22 cellular contexts compared by ENCODE assay signal in the genomic region with DNA sequence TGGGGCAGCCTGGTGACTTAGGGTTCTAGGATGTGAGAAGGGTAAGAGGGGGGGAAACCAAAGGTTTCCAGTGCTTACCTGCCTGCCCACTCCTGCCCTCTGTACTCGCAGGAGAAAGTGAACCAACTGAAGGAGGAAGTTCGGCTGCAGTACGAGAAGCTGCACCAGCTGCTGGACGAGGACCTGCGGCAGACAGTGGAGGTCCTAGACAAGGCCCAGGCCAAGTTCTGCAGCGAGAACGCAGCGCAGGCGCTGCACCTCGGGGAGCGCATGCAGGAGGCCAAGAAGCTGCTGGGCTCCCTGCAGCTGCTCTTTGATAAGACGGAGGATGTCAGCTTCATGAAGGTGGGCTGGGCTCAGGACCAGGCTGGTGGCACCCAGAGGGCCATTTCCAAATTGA. TPM values are rescaled to one million over a fixed set of nuclear protein-coding genes. Genes with fewer than 3 reads are reported as not detected.
DNase-seq lines count a peak whose midpoint lies in the region; ATAC-seq, FAIRE-seq and TF ChIP-seq lines count a peak whose summit lies in the region.
"Had no signal": no experiment of that assay in that cellular context is flagged by ENCODE, and none has a peak within 500 bp of the region (broad histone marks: within the 10 kb centered on the region; RNA-seq: fewer than 3 reads in every experiment).

No MANE protein-coding gene starts in this region.

- no peaks in the 10 kb centered on the region for H3K27me3 Mint-ChIP-seq in activated CD8-positive, alpha-beta T cell treated with anti-CD3 and anti-CD28 coated beads, Interleukin-2, amount 10 ng/mL, durations not matched to agents 7 days and 5 days (ENCODE audit: low read depth)

- 88 to 93% (median 90%) methylated on average over 12 of the region's 12 CpGs for whole genome bisulfite sequencing in heart left ventricle, 4 donors
- WGBS in heart right ventricle, 2 donors, result 89 to 92% methylated on average over 12 of the region's 12 CpGs

- peaks cover 57% of the 10 kb centered on the region for H3K36me3 Mint-ChIP-seq in activated CD8-positive, alpha-beta T cell treated with anti-CD3 and anti-CD28 coated beads, Interleukin-2, amount 10 ng/mL, durations not matched to agents 7 days and 5 days (ENCODE audit: low read depth)

- intact Hi-C loops in heart left ventricle (cut with DNase I) (no loop called here), heart right ventricle (cut with DNase I) (loop anchor here in 1 of 10 donors (5.0 kb wide), 1 partner anchor 57 kb away; a partner anchor contains a TSS), kidney (cut with DNase I) (no loop called here)

- H3K36me3 ChIP-seq in heart left ventricle, result peaks cover 2 to 80% (median 74%) of the 10 kb centered on the region in 9 donors
- peaks cover 0 to 88% (median 43%) of the 10 kb centered on the region in 9 donors for H3K36me3 ChIP-seq in heart right ventricle
- H3K36me3 ChIP-seq in kidney (ENCODE audit: control insufficient read depth in 1 of 2, insufficient read depth in 2 of 2, low read length in 2 of 2), result peaks cover 21 to 48% of the 10 kb centered on the region in 2 donors

- peaks cover 73% of the 10 kb centered on the region for H3K4me1 Mint-ChIP-seq in activated CD8-positive, alpha-beta T cell treated with anti-CD3 and anti-CD28 coated beads, Interleukin-2, amount 10 ng/mL, durations not matched to agents 7 days and 5 days (ENCODE audit: low read depth)

- no peak for FAIRE-seq in kidney (lab: Jason Lieb, UNC)
- FAIRE-seq: GM12891, GM18507 had no signal

- DNase-seq in heart left ventricle, result peak in 3 of 5 donors; percentile 20 to 38 (median 28)
- no peak for DNase-seq in heart right ventricle
- no peak for DNase-seq in activated CD8-positive, alpha-beta T cell treated with anti-CD3 and anti-CD28 coated beads, Interleukin-2, amount 10 ng/mL, durations not matched to agents 7 days and 5 days
- peak; percentile 51 for DNase-seq in kidney
- no peak for DNase-seq in substantia nigra (lab: John Stamatoyannopoulos, UW)
- no peak for DNase-seq in HEK293T (ENCODE audit: extremely low spot score)
- DNase-seq in HPDE6-E6E7 (ENCODE audit: extremely low spot score), result no peak
- DNase-seq: C1 segment of cervical spinal cord, DMS 273 treated with DMSO at 0.1 percent for 48 hours, GDM1, GM23248, KBM-7, MV-4-11, NCI-H1417 treated with DMSO at 0.1 percent for 48 hours, NCI-H2029 treated with DMSO at 0.1 percent for 48 hours, NCI-H2171 treated with DMSO at 0.1 percent for 48 hours, NCI-H446 treated with DMSO at 0.1 percent for 48 hours, NCI-H748 treated with DMSO at 0.1 percent for 48 hours, RPMI8226 had no signal

- TF ChIP-seq POLR2A in heart left ventricle (IDR thresholded peaks at IDR 0.05), result no peak

- no peaks in the 10 kb centered on the region for H3K9me3 Mint-ChIP-seq in activated CD8-positive, alpha-beta T cell treated with anti-CD3 and anti-CD28 coated beads, Interleukin-2, amount 10 ng/mL, durations not matched to agents 7 days and 5 days (ENCODE audit: insufficient read depth)

- no peak for TF ChIP-seq CTCF in heart left ventricle (IDR thresholded peaks at IDR 0.05)
- TF ChIP-seq CTCF in heart right ventricle (IDR thresholded peaks at IDR 0.05), result no peak
- TF ChIP-seq CTCF in kidney (IDR thresholded peaks at IDR 0.05; ENCODE audit: borderline replicate concordance, extremely low read depth, insufficient read depth), result no peak

- CTCF ChIA-PET in activated CD8-positive, alpha-beta T cell treated with anti-CD3 and anti-CD28 coated beads, Interleukin-2, amount 10 ng/mL, durations not matched to agents 7 days and 5 days (lab: Charles Lee), result interaction anchor here (7.3 to 8.4 kb wide), 2 partner anchors 10 to 15 kb away, joined by 51 to 61 read pairs; a partner anchor contains a TSS
- CTCF ChIA-PET in HEK293T (lab: Yijun Ruan, JAX), result no interaction called here

- H3K4me3 Mint-ChIP-seq in activated CD8-positive, alpha-beta T cell treated with anti-CD3 and anti-CD28 coated beads, Interleukin-2, amount 10 ng/mL, durations not matched to agents 7 days and 5 days, result no peak overlapping the region

- ATAC-seq in heart left ventricle, result no peak
- no peak for ATAC-seq in heart right ventricle
- ATAC-seq in activated CD8-positive, alpha-beta T cell treated with anti-CD3 and anti-CD28 coated beads, Interleukin-2, amount 10 ng/mL, durations not matched to agents 7 days and 5 days, result no peak
- ATAC-seq: HCT116 had no signal

- H3K9me3 ChIP-seq in heart left ventricle (no peaks in the 10 kb centered on the region), heart right ventricle (no peaks in the 10 kb centered on the region), kidney (ENCODE audit: control insufficient read depth in 1 of 2, low read length in 2 of 2) (no peaks in the 10 kb centered on the region)

- H3K27ac ChIP-seq in heart left ventricle, result no peak overlapping the region
- H3K27ac ChIP-seq in heart right ventricle, result peak overlapping the region in 1 of 10 donors; percentile 20
- no peak overlapping the region for H3K27ac ChIP-seq in kidney (ENCODE audit: low read depth in 2 of 2, low read length in 2 of 2)
- peak overlapping the region; percentile 35 for H3K27ac ChIP-seq in substantia nigra (ENCODE audit: low read depth, low read length, poor library complexity, severe bottlenecking)
- H3K27ac ChIP-seq: GM23248 had no signal

- H3K4me1 ChIP-seq in heart left ventricle, result peaks cover 13 to 78% (median 54%) of the 10 kb centered on the region in 12 donors
- H3K4me1 ChIP-seq in heart right ventricle, result peaks cover 31 to 76% (median 60%) of the 10 kb centered on the region in 9 donors
- H3K4me1 ChIP-seq in kidney (ENCODE audit: control insufficient read depth in 1 of 2, insufficient read depth in 1 of 2, low read depth in 1 of 2, low read length in 2 of 2), result peaks cover 24 to 49% of the 10 kb centered on the region in 2 donors

- H3K27me3 ChIP-seq in heart left ventricle, result no peaks in the 10 kb centered on the region
- H3K27me3 ChIP-seq in heart right ventricle, result no peaks in the 10 kb centered on the region

- no peak overlapping the region for H3K9ac ChIP-seq in kidney (ENCODE audit: low read length in 2 of 2)
- H3K9ac ChIP-seq: GM23248 had no signal

- POLR2A ChIA-PET in activated CD8-positive, alpha-beta T cell treated with anti-CD3 and anti-CD28 coated beads, Interleukin-2, amount 10 ng/mL, durations not matched to agents 7 days and 5 days (lab: Charles Lee), result interaction anchor here (2.5 kb wide), 1 partner anchor 9 kb away, joined by 19 read pairs; a partner anchor contains a TSS
- POLR2A ChIA-PET in HEK293T (lab: Yijun Ruan, JAX), result interaction anchor here (1.0 to 1.9 kb wide), 3 partner anchors 8 to 11 kb away, joined by 3 to 6 read pairs (median 4); a partner anchor contains a TSS

- H3K4me3 ChIP-seq in heart left ventricle (no peak overlapping the region), heart right ventricle (no peak overlapping the region), kidney (ENCODE audit: low read length in 2 of 2) (no peak overlapping the region)
- H3K4me3 ChIP-seq: GM23248 had no signal

- peak overlapping the region; percentile 60 for H3K27ac Mint-ChIP-seq in activated CD8-positive, alpha-beta T cell treated with anti-CD3 and anti-CD28 coated beads, Interleukin-2, amount 10 ng/mL, durations not matched to agents 7 days and 5 days

TF ChIP-seq in HEK293T, 16 proteins besides CTCF, POLR2A, EP300 and RAD21 (continues in another document):
- TF ChIP-seq SUZ12 (IDR thresholded peaks at IDR 0.05) (no peak), TARDBP (IDR thresholded peaks at IDR 0.05) (no peak), NFRKB (IDR thresholded peaks at IDR 0.05) (no peak), SP1 (IDR thresholded peaks at IDR 0.05) (no peak), ZNF384 (IDR thresholded peaks at IDR 0.05) (no peak), FOXM1 (IDR thresholded peaks at IDR 0.05; ENCODE audit: borderline replicate concordance) (no peak), L3MBTL2 (conservative IDR thresholded peaks at IDR 0.05) (no peak), FOXK2 (IDR thresholded peaks at IDR 0.05) (no peak), ELF4 (IDR thresholded peaks at IDR 0.05) (no peak), BHLHE40 (IDR thresholded peaks at IDR 0.05; ENCODE audit: borderline replicate concordance) (no peak), LEF1 (IDR thresholded peaks at IDR 0.05; ENCODE audit: borderline replicate concordance) (no peak)
- TF ChIP-seq, protein P1, sequence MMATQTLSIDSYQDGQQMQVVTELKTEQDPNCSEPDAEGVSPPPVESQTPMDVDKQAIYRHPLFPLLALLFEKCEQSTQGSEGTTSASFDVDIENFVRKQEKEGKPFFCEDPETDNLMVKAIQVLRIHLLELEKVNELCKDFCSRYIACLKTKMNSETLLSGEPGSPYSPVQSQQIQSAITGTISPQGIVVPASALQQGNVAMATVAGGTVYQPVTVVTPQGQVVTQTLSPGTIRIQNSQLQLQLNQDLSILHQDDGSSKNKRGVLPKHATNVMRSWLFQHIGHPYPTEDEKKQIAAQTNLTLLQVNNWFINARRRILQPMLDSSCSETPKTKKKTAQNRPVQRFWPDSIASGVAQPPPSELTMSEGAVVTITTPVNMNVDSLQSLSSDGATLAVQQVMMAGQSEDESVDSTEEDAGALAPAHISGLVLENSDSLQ (IDR thresholded peaks at IDR 0.05), result no peak

RNA-seq across cellular contexts. Expression of a gene that starts 10.7 kb away (rescaled TPM):
- total RNA-seq in heart left ventricle, result 100 to 1,000 TPM in 6 of 9 donors, 10 to 100 TPM in 3; 91.5 to 225 (median 107) TPM
- 10 to 100 TPM; 38.9 to 94.6 TPM for polyA plus RNA-seq in heart left ventricle
- 100 to 1,000 TPM in 4 of 10 donors, 10 to 100 TPM in 6; 82.6 to 147 (median 90.4) TPM for total RNA-seq in heart right ventricle
- polyA plus RNA-seq in heart right ventricle, result 10 to 100 TPM; 27.9 to 67.0 TPM
- 10 to 100 TPM; 45.0 to 47.1 TPM for total RNA-seq in activated CD8-positive, alpha-beta T cell treated with anti-CD3 and anti-CD28 coated beads, Interleukin-2, amount 10 ng/mL, durations not matched to agents 7 days and 5 days
- 198 TPM for total RNA-seq in kidney
- 160 TPM for polyA plus RNA-seq in kidney (ENCODE audit: insufficient read depth, low read depth, low replicate concordance)

RNA-seq across cellular contexts. Expression of a gene that starts 59.2 kb away (rescaled TPM):
- total RNA-seq in heart left ventricle (10 to 100 TPM in 7 of 9 donors, 1 to 10 TPM in 2; 5.8 to 17.0 (median 12.6) TPM), heart right ventricle (10 to 100 TPM; 10.9 to 17.8 (median 13.6) TPM), kidney (16.3 TPM)
- polyA plus RNA-seq in heart left ventricle (10 to 100 TPM in 1 of 2 donors, 1 to 10 TPM in 1; 9.0 to 19.3 TPM), heart right ventricle (10 to 100 TPM in 1 of 2 donors, 1 to 10 TPM in 1; 5.0 to 15.8 TPM), kidney (ENCODE audit: insufficient read depth, low read depth, low replicate concordance) (28.8 TPM)
- total RNA-seq in activated CD8-positive, alpha-beta T cell treated with anti-CD3 and anti-CD28 coated beads, Interleukin-2, amount 10 ng/mL, durations not matched to agents 7 days and 5 days, result 1 to 10 TPM; 4.7 to 5.2 TPM

RNA-seq across cellular contexts. Expression of a gene that starts 59.5 kb away (rescaled TPM):
- total RNA-seq in heart left ventricle (1 to 10 TPM in 7 of 9 donors, under 1 TPM in 2; 0.50 to 7.2 (median 2.4) TPM), heart right ventricle (1 to 10 TPM in 9 of 10 donors, under 1 TPM in 1; 0.89 to 4.5 (median 2.3) TPM), kidney (17.3 TPM)
- polyA plus RNA-seq in heart left ventricle (1 to 10 TPM; 1.8 to 5.9 TPM), heart right ventricle (1 to 10 TPM; 2.5 to 4.3 TPM), kidney (ENCODE audit: insufficient read depth, low read depth, low replicate concordance) (72.1 TPM)
- total RNA-seq in activated CD8-positive, alpha-beta T cell treated with anti-CD3 and anti-CD28 coated beads, Interleukin-2, amount 10 ng/mL, durations not matched to agents 7 days and 5 days, result 10 to 100 TPM; 22.2 TPM

Comparison
In these comparisons a context has a peak if more than half of its experiments do, and no peak if none do; other contexts are left out.
1. DNase-seq: peak in heart left ventricle (3 of 5) and kidney (single experiment); none in heart right ventricle (0 of 2), activated CD8-positive, alpha-beta T cell treated with anti-CD3 and anti-CD28 coated beads, Interleukin-2, amount 10 ng/mL, durations not matched to agents 7 days and 5 days (single experiment), substantia nigra (0 of 49), HEK293T (single experiment) and HPDE6-E6E7 (single experiment).